ENCODE assay signal across 1 cellular context in the genomic region with DNA sequence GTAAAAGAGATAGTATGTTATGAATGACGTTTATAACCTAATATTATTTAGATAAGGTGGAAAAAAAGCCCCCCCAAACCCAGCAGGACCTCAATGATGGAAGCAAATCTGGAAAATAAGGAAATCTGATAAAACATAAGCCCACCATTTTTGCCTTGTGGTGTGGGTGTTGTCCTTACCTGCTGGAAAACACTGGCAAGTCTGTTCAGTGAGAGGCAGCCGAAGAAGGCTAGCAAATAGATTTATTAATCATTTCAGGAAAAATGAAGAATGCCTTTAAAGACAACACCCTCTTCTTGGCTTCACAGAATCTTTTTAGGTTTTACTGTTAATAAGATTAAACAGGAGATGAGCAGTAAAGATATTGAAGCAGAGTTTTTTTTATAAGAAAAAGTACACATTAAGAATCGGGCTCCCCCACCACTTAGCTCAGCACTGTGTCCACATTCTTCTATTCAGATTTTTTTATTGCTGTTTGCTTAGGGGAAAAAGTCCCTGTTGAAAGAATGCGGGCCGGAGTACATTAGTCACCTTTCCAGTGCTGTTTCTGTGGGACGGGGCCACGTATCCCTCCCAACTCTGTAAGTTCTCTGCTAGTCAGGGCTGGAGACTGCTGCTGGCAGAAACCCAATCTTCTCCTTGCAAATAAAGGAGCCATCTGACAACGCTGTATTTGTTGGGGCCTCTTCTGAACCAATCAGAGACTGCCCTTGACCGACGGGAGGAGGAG.
TF ChIP-seq lines count a peak whose summit lies in the region.

No MANE protein-coding gene starts in this region.

TF ChIP-seq in IMR-90, 13 proteins besides CTCF, POLR2A, EP300 and RAD21:
- TF ChIP-seq ELK1 (IDR thresholded peaks at IDR 0.05; ENCODE audit: borderline replicate concordance, low read depth, low read length) (no peak), RCOR1 (IDR thresholded peaks at IDR 0.05; ENCODE audit: insufficient replicate concordance, low read length) (no peak)
